Comparison of ENCODE assay signal across 19 cellular contexts in genomic region chr5:73480500-73480899, GRCh38. TPM values are rescaled to one million over a fixed set of nuclear protein-coding genes. Genes with fewer than 3 reads are reported as not detected.
DNase-seq lines count a peak whose midpoint lies in the region; ATAC-seq, FAIRE-seq and TF ChIP-seq lines count a peak whose summit lies in the region.
"Had no signal": no experiment of that assay in that cellular context is flagged by ENCODE, and none has a peak within 500 bp of the region (broad histone marks: within the 10 kb centered on the region; RNA-seq: fewer than 3 reads in every experiment).

No MANE protein-coding gene starts in this region.

- no peak for TF ChIP-seq RAD21 in A549 (conservative IDR thresholded peaks at IDR 0.05 in 1 of 2, IDR thresholded peaks at IDR 0.05 in 1 of 2)
- no peak for TF ChIP-seq RAD21 in GM12878 (IDR thresholded peaks at IDR 0.05; ENCODE audit: insufficient read depth, low read depth, low read length)

- in situ Hi-C loops in GM12878 (cut with MboI), result no loop called here

- H3K36me3 ChIP-seq in KMS-11 (ENCODE audit: insufficient read depth) (no peaks in the 10 kb centered on the region), GM12878 (ENCODE audit: control insufficient read depth in 2 of 2, insufficient read depth in 2 of 2, low read length in 1 of 2) (no peaks in the 10 kb centered on the region), suprapubic skin (no peaks in the 10 kb centered on the region)

- H3K9me3 ChIP-seq in A549 (no peaks in the 10 kb centered on the region), GM12878 (replicated peaks; ENCODE audit: control insufficient read depth, insufficient read depth, low read length) (no peaks in the 10 kb centered on the region), suprapubic skin (no peaks in the 10 kb centered on the region)

- H2AFZ ChIP-seq in KMS-11 (ENCODE audit: low read depth) (no peak overlapping the region), GM12878 (ENCODE audit: control insufficient read depth, low read depth, low read length) (no peak overlapping the region)
- H2AFZ ChIP-seq: GM23248 had no signal

- POLR2A ChIA-PET in A549 (lab: Yijun Ruan, JAX) (no interaction called here), GM12878 (lab: Charles Lee) (no interaction called here)

- intact Hi-C loops in GM12878 (cut with micrococcal nuclease; ENCODE audit: unreplicated experiment), result no loop called here

- TF ChIP-seq EP300 in A549 (IDR thresholded peaks at IDR 0.05) (no peak), GM12878 (IDR thresholded peaks at IDR 0.05; ENCODE audit: borderline replicate concordance in 1 of 2, control insufficient read depth in 1 of 2, low read depth in 2 of 2, low read length in 2 of 2) (no peak), suprapubic skin (IDR thresholded peaks at IDR 0.05) (no peak)

- SMC1A ChIA-PET in GM12878 (lab: Charles Lee; ENCODE audit: uncharacterized antibody, unreplicated experiment), result no interaction called here

- no peaks in the 10 kb centered on the region for H3K27me3 ChIP-seq in KMS-11 (ENCODE audit: insufficient read depth, low read depth)
- no peaks in the 10 kb centered on the region for H3K27me3 ChIP-seq in GM12878 (replicated peaks in 1 of 2; ENCODE audit: control insufficient read depth in 2 of 2, insufficient read depth in 2 of 2, low read length in 1 of 2)
- H3K27me3 ChIP-seq in suprapubic skin, result no peaks in the 10 kb centered on the region

- WGBS in A549 (ENCODE audit: missing lambda C conversion rate), result 9% methylated on average over 1 of the region's 1 CpG
- whole genome bisulfite sequencing in GM12878 (ENCODE audit: insufficient coverage, insufficient replicate concordance, low lambda C conversion rate, missing lambda C conversion rate), result 0% methylated on average over 1 of the region's 1 CpG
- WGBS in suprapubic skin, result 89% methylated on average over 1 of the region's 1 CpG

- TF ChIP-seq POLR2A in A549 (IDR thresholded peaks at IDR 0.05; ENCODE audit: low read length), result no peak
- TF ChIP-seq POLR2A in GM12878 (IDR thresholded peaks at IDR 0.05; ENCODE audit: low read depth, low read length), result no peak
- no peak for TF ChIP-seq POLR2A in suprapubic skin (IDR thresholded peaks at IDR 0.05)

- FAIRE-seq in A549 (lab: Jason Lieb, UNC) (no peak), GM12878 (lab: Jason Lieb, UNC) (no peak)
- FAIRE-seq: G401.6, GM19239, H1 had no signal

- no peak for ATAC-seq in A549
- ATAC-seq in GM12878, result no peak
- ATAC-seq in HG03175 (IDR thresholded peaks at IDR 0.05; ENCODE audit: unreplicated experiment), result no peak

- no peak for TF ChIP-seq CTCF in A549 (IDR thresholded peaks at IDR 0.05)
- no peak for TF ChIP-seq CTCF in KMS-11 (conservative IDR thresholded peaks at IDR 0.05; ENCODE audit: low read depth, low read length)
- no peak for TF ChIP-seq CTCF in GM12878 (IDR thresholded peaks at IDR 0.05 in 2 of 3, conservative IDR thresholded peaks at IDR 0.05 in 1 of 3; ENCODE audit: control insufficient read depth in 2 of 3, extremely low read depth in 1 of 3, insufficient read depth in 1 of 3, low read depth in 3 of 3, low read length in 3 of 3)
- TF ChIP-seq CTCF in suprapubic skin (IDR thresholded peaks at IDR 0.05), result no peak

- H4K20me1 ChIP-seq in KMS-11 (ENCODE audit: insufficient read depth) (no peaks in the 10 kb centered on the region), GM12878 (ENCODE audit: control insufficient read depth, insufficient read depth) (no peaks in the 10 kb centered on the region)

- H3K9ac ChIP-seq in KMS-11 (no peak overlapping the region), GM12878 (ENCODE audit: control insufficient read depth, insufficient read depth, low read length) (no peak overlapping the region)
- H3K9ac ChIP-seq: GM23248 had no signal

- BruUV-seq in GM12878 (replicated peaks; lab: Mats Ljungman, UMichigan), result no TSS peak

- H3K79me2 ChIP-seq in KMS-11 (ENCODE audit: insufficient read depth, low read depth) (no peaks in the 10 kb centered on the region), GM12878 (ENCODE audit: control insufficient read depth, insufficient read depth, low read length) (no peaks in the 10 kb centered on the region)

- H3K4me1 ChIP-seq in A549 (no peaks in the 10 kb centered on the region), KMS-11 (ENCODE audit: low read depth, poor library complexity, severe bottlenecking) (peaks cover 14% of the 10 kb centered on the region), GM12878 (ENCODE audit: control insufficient read depth, insufficient read depth, low read length) (no peaks in the 10 kb centered on the region), suprapubic skin (no peaks in the 10 kb centered on the region)

- no peak overlapping the region for H3K4me2 ChIP-seq in A549
- peak overlapping the region; percentile 22; the same call in 1 of the 2 replicates for H3K4me2 ChIP-seq in KMS-11
- H3K4me2 ChIP-seq in GM12878 (ENCODE audit: control insufficient read depth, insufficient read depth), result no peak overlapping the region

- CTCF ChIA-PET in A549 (lab: Yijun Ruan, JAX), result interaction anchor here (1.2 to 2.0 kb wide), 2 partner anchors 29 to 264 kb away, joined by 3 to 7 read pairs; no protein-coding TSS in a partner anchor
- CTCF ChIA-PET in GM12878 (lab: Yijun Ruan, JAX), result interaction anchor here (1.2 kb wide), 1 partner anchor 16 kb away, joined by 5 read pairs; no protein-coding TSS in a partner anchor

- H3K27ac ChIP-seq in A549 (no peak overlapping the region), KMS-11 (no peak overlapping the region), GM12878 (ENCODE audit: control insufficient read depth, insufficient read depth) (no peak overlapping the region), suprapubic skin (no peak overlapping the region)
- H3K27ac ChIP-seq: GM23248 had no signal

- DNase-seq in A549 (ENCODE audit: low read depth in 1 of 2, low spot score in 1 of 2), result no peak
- DNase-seq in GM12878 (ENCODE audit: low read depth, low spot score), result no peak
- DNase-seq in suprapubic skin (ENCODE audit: low spot score in 2 of 2), result no peak
- DNase-seq in NCI-H748 treated with DMSO at 0.1 percent for 48 hours (lab: John Stamatoyannopoulos, UW), result no peak
- DNase-seq: 8988T; C1 segment of cervical spinal cord; Calu3; CD4-positive, alpha-beta memory T cell; COR-L47; DMS153; DND-41; GM23248; H7; HCEC 1CT had no signal

- RAD21 ChIA-PET in GM12878 (lab: Charles Lee; ENCODE audit: unreplicated experiment), result interaction anchor here (0.6 kb wide), 1 partner anchor 52 kb away, joined by 3 read pairs; no protein-coding TSS in a partner anchor

- H3K4me3 ChIP-seq in A549 (no peak overlapping the region), KMS-11 (IDR thresholded peaks at IDR 0.05; ENCODE audit: insufficient read depth, low read depth, low read length) (no peak overlapping the region), GM12878 (no peak overlapping the region), suprapubic skin (no peak overlapping the region)
- H3K4me3 ChIP-seq: GM23248 had no signal

RNA-seq across cellular contexts. Expression of gene BTF3, which starts 17.7 kb away (rescaled TPM):
- 905 and 1,048 TPM in 2 replicates for polyA plus RNA-seq in A549 (2011; rRNA removed)
- polyA plus RNA-seq in A549 (2012; cell fraction: cytosol; rRNA removed), result 392 and 461 TPM in 2 replicates
- 138 and 209 TPM in 2 replicates for polyA plus RNA-seq in A549 (2012; cell fraction: nucleus; rRNA removed)
- polyA plus RNA-seq in A549 (2017; fragmentation: RNase III; extraction: RNeasy Plus Mini Kit Qiagen cat#74134 plus additional on column Dnase treatment), result 1,119 to 1,187 TPM (median 1,159 TPM) in 3 replicates
- 402 and 503 TPM in 2 replicates for polyA minus RNA-seq in A549 (2011; rRNA and poly(A)+ RNA removed)
- 66.9 and 73.7 TPM in 2 replicates for total RNA-seq in GM12878 (2013; cell fraction: nucleolus; rRNA removed)
- total RNA-seq in GM12878 (2014; rRNA removed), result 492 and 532 TPM in 2 replicates
- 855 and 860 TPM in 2 replicates for total RNA-seq in GM12878 (2014; rRNA removed; fragmentation: Illumina TruSeq; extraction: Trizol)
- 836 and 848 TPM in 2 replicates for total RNA-seq in GM12878 (2021)
- polyA plus RNA-seq in GM12878 (2011; ENCODE audit: low read depth), result 1,276 TPM
- polyA plus RNA-seq in GM12878 (2011; rRNA removed), result 807 and 1,223 TPM in 2 replicates
- 414 and 476 TPM in 2 replicates for polyA plus RNA-seq in GM12878 (2011; cell fraction: cytosol; rRNA removed)
- polyA plus RNA-seq in GM12878 (2011; cell fraction: nucleus; rRNA removed), result 251 and 283 TPM in 2 replicates
- 1,031 and 1,134 TPM in 2 replicates for polyA plus RNA-seq in GM12878 (2012)
- 1,650 and 1,701 TPM in 2 replicates for polyA plus RNA-seq in GM12878 (2014; fragmentation: Illumina TruSeq; extraction: Trizol)
- 1,000 to 10,000 TPM; 1,064 to 1,108 TPM for polyA plus RNA-seq in GM12878 (2014; fragmentation: Nextera tagmentation; extraction: Ambion mirVana)
- 830 and 886 TPM in 2 replicates for polyA plus RNA-seq in GM12878 (2014; rRNA removed)
- polyA plus RNA-seq in GM12878 (2016; fragmentation: Nextera tagmentation; extraction: Ambion mirVana), result 100 to 1,000 TPM; 922 to 993 TPM
- polyA minus RNA-seq in GM12878 (2011; rRNA and poly(A)+ RNA removed), result 342 and 537 TPM in 2 replicates
- 199 and 249 TPM in 2 replicates for polyA minus RNA-seq in GM12878 (2011; cell fraction: cytosol; rRNA and poly(A)+ RNA removed)
- polyA minus RNA-seq in GM12878 (2011; cell fraction: nucleus; rRNA and poly(A)+ RNA removed), result 67.9 and 87.3 TPM in 2 replicates
- 100 to 1,000 TPM; 473 to 851 (median 620) TPM for total RNA-seq in suprapubic skin

RNA-seq across cellular contexts. Expression of gene FOXD1, which starts 31.9 kb away (rescaled TPM):
- polyA plus RNA-seq in A549 (2011; rRNA removed), result 1.8 and 2.2 TPM in 2 replicates
- polyA plus RNA-seq in A549 (2012; cell fraction: cytosol; rRNA removed), result 4.2 and 6.1 TPM in 2 replicates
- 4.1 and 4.4 TPM in 2 replicates for polyA plus RNA-seq in A549 (2012; cell fraction: nucleus; rRNA removed)
- polyA plus RNA-seq in A549 (2017; fragmentation: RNase III; extraction: RNeasy Plus Mini Kit Qiagen cat#74134 plus additional on column Dnase treatment), result 7.1 to 9.5 TPM (median 8.2 TPM) in 3 replicates
- polyA minus RNA-seq in A549 (2011; rRNA and poly(A)+ RNA removed), result 0.83 and 0.97 TPM in 2 replicates
- not detected in 2 replicates for total RNA-seq in GM12878 (2013; cell fraction: nucleolus; rRNA removed)
- total RNA-seq in GM12878 (2014; rRNA removed), result not detected in 2 replicates
- not detected in 2 replicates for total RNA-seq in GM12878 (2014; rRNA removed; fragmentation: Illumina TruSeq; extraction: Trizol)
- not detected in 2 replicates for total RNA-seq in GM12878 (2021)
- not detected for polyA plus RNA-seq in GM12878 (2011; ENCODE audit: low read depth)
- not detected in 2 replicates for polyA plus RNA-seq in GM12878 (2011; rRNA removed)
- not detected in 2 replicates for polyA plus RNA-seq in GM12878 (2011; cell fraction: cytosol; rRNA removed)
- polyA plus RNA-seq in GM12878 (2011; cell fraction: nucleus; rRNA removed), result not detected in 2 replicates
- 0.04 and 0.18 TPM in 2 replicates for polyA plus RNA-seq in GM12878 (2012)
- not detected in 2 replicates for polyA plus RNA-seq in GM12878 (2014; fragmentation: Illumina TruSeq; extraction: Trizol)
- polyA plus RNA-seq in GM12878 (2014; fragmentation: Nextera tagmentation; extraction: Ambion mirVana), result not detected
- not detected in 2 replicates for polyA plus RNA-seq in GM12878 (2014; rRNA removed)
- polyA plus RNA-seq in GM12878 (2016; fragmentation: Nextera tagmentation; extraction: Ambion mirVana), result not detected
- not detected in 2 replicates for polyA minus RNA-seq in GM12878 (2011; rRNA and poly(A)+ RNA removed)
- polyA minus RNA-seq in GM12878 (2011; cell fraction: cytosol; rRNA and poly(A)+ RNA removed), result not detected in 2 replicates
- polyA minus RNA-seq in GM12878 (2011; cell fraction: nucleus; rRNA and poly(A)+ RNA removed), result not detected in 2 replicates
- under 1 TPM in 3 of 4 donors, not detected in 1; 0.26 to 0.52 (median 0.51) TPM for total RNA-seq in suprapubic skin
- total RNA-seq: CD4-positive, alpha-beta memory T cell had no signal

Comparison
In these comparisons a context has a peak if more than half of its experiments do, and no peak if none do; other contexts are left out.
1. Of the 24 proteins assayed by ChIP-seq in both GM12878 and A549: peak only in GM12878: none; only in A549: USF2; in both: none; in neither: 23.